ENCODE assay signal across 23 cellular contexts in genomic region chr2:49686291-49686690, GRCh38.
"Had no signal": no experiment of that assay in that cellular context is flagged by ENCODE, and none has a peak within 500 bp of the region (broad histone marks: within the 10 kb centered on the region; RNA-seq: fewer than 3 reads in every experiment).

No MANE protein-coding gene starts in this region.

- ATAC-seq: activated CD8-positive, alpha-beta T cell treated with anti-CD3 and anti-CD28 coated beads for 36 hours; activated T-cell treated with anti-CD3 and anti-CD28 coated beads, Interleukin-2, amount 50 U/mL, for 72 hours; Panc1; Right ventricle myocardium inferior had no signal

- DNase-seq: activated CD4-positive, alpha-beta T cell treated with anti-CD3 and anti-CD28 coated beads for 4 hours; activated CD8-positive, alpha-beta memory T cell treated with anti-CD3 and anti-CD28 coated beads, Interleukin-2, amount 50 U/mL, for 4 hours; activated CD8-positive, alpha-beta T cell treated with anti-CD3 and anti-CD28 coated beads for 36 hours; activated gamma-delta T cell treated with Interleukin-2 at 50 U/mL for 16 hours; activated naive CD4-positive, alpha-beta T cell treated with anti-CD3 and anti-CD28 coated beads, Interleukin-2, amount 10 ng/mL, durations not matched to agents 7 days and 5 days; activated naive CD8-positive, alpha-beta T cell treated with anti-CD3 and anti-CD28 coated beads for 36 hours; activated T-cell treated with anti-CD3 and anti-CD28 coated beads, Interleukin-2, amount 50 U/mL, for 72 hours; brain microvascular endothelial cell; Karpas-422; NCI-H1048; NCI-H187; NCI-H2081; NCI-H524; NCI-H82; NK-92 treated with Interleukin-12 subunit alpha and Interleukin-12 subunit beta, amount 100 ng/mL, for 24 hours; OCI-M1; RPMI8226; T-helper 1 cell had no signal

- H3K4me3 ChIP-seq: cardiac muscle cell, SK-N-MC had no signal

- H3K27me3 ChIP-seq: brain microvascular endothelial cell, cardiac muscle cell had no signal

- H3K36me3 ChIP-seq: brain microvascular endothelial cell, cardiac muscle cell had no signal

- H3K27ac ChIP-seq: brain microvascular endothelial cell, SK-N-MC, VCaP had no signal
